31 cellular contexts compared by ENCODE assay signal in genomic region chr5:61821561-61821960, GRCh38.
"Had no signal": no experiment of that assay in that cellular context is flagged by ENCODE, and none has a peak within 500 bp of the region (broad histone marks: within the 10 kb centered on the region; RNA-seq: fewer than 3 reads in every experiment).

No MANE protein-coding gene starts in this region.

- H3K36me3 ChIP-seq: adrenal gland, cardiac muscle cell had no signal

- H3K27ac ChIP-seq: adrenal gland, cardiac muscle cell, VCaP had no signal

- ATAC-seq: activated CD8-positive, alpha-beta T cell treated with anti-CD3 and anti-CD28 coated beads for 36 hours; activated naive CD4-positive, alpha-beta T cell treated with anti-CD3 and anti-CD28 coated beads, Interleukin-2, amount 50 U/mL, for 72 hours; activated T-cell treated with anti-CD3 and anti-CD28 coated beads, Interleukin-2, amount 50 U/mL, for 4 hours; activated T-cell treated with anti-CD3 and anti-CD28 coated beads, Interleukin-2, amount 50 U/mL, for 72 hours; activated T-helper 17 cell treated with anti-CD3 and anti-CD28 coated beads, Interleukin-2, amount 50 U/mL, for 72 hours had no signal

- H3K27me3 ChIP-seq: adrenal gland, cardiac muscle cell had no signal

- DNase-seq: activated B cell treated with CpG ODN at 0.5 μM for 24 hours; activated CD4-positive, alpha-beta memory T cell treated with anti-CD3 and anti-CD28 coated beads for 36 hours; activated CD4-positive, alpha-beta T cell treated with anti-CD3 and anti-CD28 coated beads for 4 hours; activated CD4-positive, alpha-beta T cell treated with anti-CD3 and anti-CD28 coated beads, Interleukin-2, amount 10 ng/mL, durations not matched to agents 24 days and 14 days; activated CD4-positive, alpha-beta T cell treated with anti-CD3 and anti-CD28 coated beads, Interleukin-2, amount 50 U/mL, for 1 hour; activated CD4-positive, alpha-beta T cell treated with anti-CD3 and anti-CD28 coated beads, Interleukin-2, amount 50 U/mL, for 4 hours; activated CD4-positive, CD25-positive, alpha-beta regulatory T cell treated with anti-CD3 and anti-CD28 coated beads, Interleukin-2, amount 50 U/mL, for 72 hours; activated CD8-positive, alpha-beta memory T cell treated with anti-CD3 and anti-CD28 coated beads, Interleukin-2, amount 50 U/mL, for 4 hours; activated CD8-positive, alpha-beta T cell treated with anti-CD3 and anti-CD28 coated beads for 36 hours; activated effector memory CD4-positive, alpha-beta T cell treated with anti-CD3 and anti-CD28 coated beads, Interleukin-2, amount 50 U/mL, for 16 hours; activated gamma-delta T cell treated with Interleukin-2 at 50 U/mL for 16 hours; activated naive CD4-positive, alpha-beta T cell; activated naive CD4-positive, alpha-beta T cell treated with anti-CD3 and anti-CD28 coated beads for 36 hours; activated naive CD4-positive, alpha-beta T cell treated with anti-CD3 and anti-CD28 coated beads, Interleukin-2, amount 50 U/mL, for 16 hours; activated naive CD8-positive, alpha-beta T cell treated with anti-CD3 and anti-CD28 coated beads for 36 hours; activated T-cell treated with anti-CD3 and anti-CD28 coated beads for 4 hours; activated T-cell treated with anti-CD3 and anti-CD28 coated beads, Interleukin-2, amount 50 U/mL, for 1 hour; activated T-cell treated with anti-CD3 and anti-CD28 coated beads, Interleukin-2, amount 50 U/mL, for 4 hours; activated T-cell treated with anti-CD3 and anti-CD28 coated beads, Interleukin-2, amount 50 U/mL, for 72 hours; adrenal gland; amniotic stem cell; aorta; caudate nucleus; cerebellar nuclear complex; T-helper 1 cell; T-helper 2 cell; T-helper 9 cell had no signal

- H3K9me3 ChIP-seq: adrenal gland had no signal

- H3K4me3 ChIP-seq: adrenal gland, cardiac muscle cell had no signal
